Comparison of ENCODE assay signal across 10 cellular contexts in the genomic region with DNA sequence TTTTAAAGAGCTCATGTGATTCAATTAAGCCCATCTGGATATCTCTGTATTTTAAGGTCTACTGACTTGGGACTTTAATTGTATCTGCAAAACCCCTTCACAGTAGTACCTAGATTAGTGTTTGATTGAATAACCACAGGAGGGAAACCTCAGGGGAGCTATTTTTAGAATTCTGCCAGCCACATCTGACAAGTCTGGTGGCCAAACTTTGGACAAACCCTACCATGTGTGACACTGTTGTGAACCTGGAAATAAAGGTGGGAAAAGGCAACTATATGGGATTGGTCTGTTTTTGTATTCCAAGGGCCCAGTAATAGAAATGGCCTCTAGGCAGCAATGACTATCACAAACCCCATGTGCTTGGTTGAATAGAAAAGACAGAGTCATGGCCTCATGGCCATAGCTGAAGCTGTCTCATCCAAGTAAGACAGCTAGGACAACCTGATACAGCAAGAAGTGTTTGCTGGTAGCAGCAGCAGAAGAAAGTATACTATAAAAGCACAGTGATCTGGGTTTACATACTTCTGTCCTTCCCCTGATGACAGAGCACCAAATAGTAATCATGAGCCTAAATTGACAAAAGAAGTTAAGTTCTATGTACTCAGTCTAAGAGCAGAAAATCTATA.
DNase-seq lines count a peak whose midpoint lies in the region; ATAC-seq, FAIRE-seq and TF ChIP-seq lines count a peak whose summit lies in the region.
"Had no signal": no experiment of that assay in that cellular context is flagged by ENCODE, and none has a peak within 500 bp of the region (broad histone marks: within the 10 kb centered on the region; RNA-seq: fewer than 3 reads in every experiment).

No MANE protein-coding gene starts in this region.

- peak; percentile 61 to 64 for ATAC-seq in A549
- peak; percentile 54 for ATAC-seq in GM19452 (IDR thresholded peaks at IDR 0.05; ENCODE audit: unreplicated experiment)
- ATAC-seq in GM19395 (IDR thresholded peaks at IDR 0.05; ENCODE audit: unreplicated experiment) = no peak
- no peak for ATAC-seq in GM18517 (IDR thresholded peaks at IDR 0.05; ENCODE audit: unreplicated experiment)

- TF ChIP-seq POLR2A in A549 (IDR thresholded peaks at IDR 0.05; ENCODE audit: low read length) = no peak

- intact Hi-C loops in activated CD4-positive, alpha-beta T cell treated with anti-CD3 and anti-CD28 coated beads, Interleukin-2, amount 10 ng/mL, durations not matched to agents 24 days and 14 days (cut with micrococcal nuclease) = no loop called here

- H3K27me3 Mint-ChIP-seq in endodermal cell (ENCODE audit: insufficient read depth) = no peaks in the 10 kb centered on the region
- H3K27me3 Mint-ChIP-seq in activated CD4-positive, alpha-beta T cell treated with anti-CD3 and anti-CD28 coated beads, Interleukin-2, amount 10 ng/mL, durations not matched to agents 24 days and 14 days = no peaks in the 10 kb centered on the region

- H3K79me2 ChIP-seq in MM.1S (ENCODE audit: low read length) = no peaks in the 10 kb centered on the region

- no peaks in the 10 kb centered on the region for H4K20me1 ChIP-seq in MM.1S (ENCODE audit: insufficient read depth, low read length)

- no peaks in the 10 kb centered on the region for H3K27me3 ChIP-seq in MM.1S (replicated peaks; ENCODE audit: insufficient read depth, low read length)
- H3K27me3 ChIP-seq in endodermal cell (ENCODE audit: control insufficient read depth, insufficient read depth, low read length, poor library complexity, severe bottlenecking) = no peaks in the 10 kb centered on the region
- H3K27me3 ChIP-seq: MG63, tibial artery had no signal

- peaks cover 21% of the 10 kb centered on the region for H3K9me3 Mint-ChIP-seq in endodermal cell
- no peaks in the 10 kb centered on the region for H3K9me3 Mint-ChIP-seq in activated CD4-positive, alpha-beta T cell treated with anti-CD3 and anti-CD28 coated beads, Interleukin-2, amount 10 ng/mL, durations not matched to agents 24 days and 14 days

- peaks cover 39% of the 10 kb centered on the region for H3K36me3 Mint-ChIP-seq in endodermal cell (ENCODE audit: low read depth)
- no peaks in the 10 kb centered on the region for H3K36me3 Mint-ChIP-seq in activated CD4-positive, alpha-beta T cell treated with anti-CD3 and anti-CD28 coated beads, Interleukin-2, amount 10 ng/mL, durations not matched to agents 24 days and 14 days (ENCODE audit: low read depth)

- peak overlapping the region; percentile 55 for H3K27ac Mint-ChIP-seq in endodermal cell
- no peak overlapping the region for H3K27ac Mint-ChIP-seq in activated CD4-positive, alpha-beta T cell treated with anti-CD3 and anti-CD28 coated beads, Interleukin-2, amount 10 ng/mL, durations not matched to agents 24 days and 14 days

- DNase-seq in A549 (ENCODE audit: low read depth in 1 of 2, low spot score in 1 of 2) (peak in 1 of 2 experiments; percentile 36), MM.1S (peak; percentile 38), endodermal cell (no peak)
- DNase-seq in activated CD4-positive, alpha-beta T cell treated with anti-CD3 and anti-CD28 coated beads, Interleukin-2, amount 10 ng/mL, durations not matched to agents 24 days and 14 days = no peak
- DNase-seq in stimulated activated CD4-positive, alpha-beta T cell treated with anti-CD3 and anti-CD28 coated beads, Interleukin-4, amount 100 ng/mL, for 24 hours = no peak
- DNase-seq: tibial artery had no signal

- H3K9me3 ChIP-seq in A549 = no peaks in the 10 kb centered on the region
- H3K9me3 ChIP-seq in MM.1S (replicated peaks; ENCODE audit: insufficient read depth, low read length) = no peaks in the 10 kb centered on the region
- H3K9me3 ChIP-seq in endodermal cell (ENCODE audit: control insufficient read depth, low read length) = peaks cover 15% of the 10 kb centered on the region
- H3K9me3 ChIP-seq: tibial artery had no signal

- H3K4me1 ChIP-seq in A549 (peaks cover 64% of the 10 kb centered on the region), MM.1S (ENCODE audit: low read length) (peaks cover 13% of the 10 kb centered on the region), endodermal cell (ENCODE audit: control insufficient read depth, insufficient read depth, low read length) (no peaks in the 10 kb centered on the region)

- no peaks in the 10 kb centered on the region for H3K9me2 ChIP-seq in MM.1S (replicated peaks; ENCODE audit: insufficient read depth, low read length)

- no peak for TF ChIP-seq RAD21 in A549 (conservative IDR thresholded peaks at IDR 0.05 in 1 of 2, IDR thresholded peaks at IDR 0.05 in 1 of 2)

- H3K4me1 Mint-ChIP-seq in endodermal cell = peaks cover 17% of the 10 kb centered on the region
- peaks cover 9% of the 10 kb centered on the region for H3K4me1 Mint-ChIP-seq in activated CD4-positive, alpha-beta T cell treated with anti-CD3 and anti-CD28 coated beads, Interleukin-2, amount 10 ng/mL, durations not matched to agents 24 days and 14 days

- FAIRE-seq in A549 (lab: Jason Lieb, UNC) = no peak

- no peak overlapping the region for H3K9ac ChIP-seq in MM.1S (ENCODE audit: low read length)
- no peak overlapping the region for H3K9ac ChIP-seq in endodermal cell (ENCODE audit: extremely low read depth, low read length, poor library complexity, severe bottlenecking)

- no peaks in the 10 kb centered on the region for H3K36me3 ChIP-seq in MM.1S (replicated peaks; ENCODE audit: insufficient read depth, low read length)
- no peaks in the 10 kb centered on the region for H3K36me3 ChIP-seq in endodermal cell (ENCODE audit: control insufficient read depth, insufficient read depth, low read length)
- H3K36me3 ChIP-seq: MG63, tibial artery had no signal

- H3K4me3 ChIP-seq in A549 (0 out of 3 replicates have a peak overlapping the region, but pooled peaks have one; percentile 2), MM.1S (ENCODE audit: low read length) (no peak overlapping the region), endodermal cell (ENCODE audit: low read length) (no peak overlapping the region)
- H3K4me3 ChIP-seq: MG63, tibial artery had no signal

- H3F3A ChIP-seq in MM.1S (ENCODE audit: insufficient read depth, low read length) = no peaks in the 10 kb centered on the region

- H3K4me3 Mint-ChIP-seq in endodermal cell = no peak overlapping the region
- no peak overlapping the region for H3K4me3 Mint-ChIP-seq in activated CD4-positive, alpha-beta T cell treated with anti-CD3 and anti-CD28 coated beads, Interleukin-2, amount 10 ng/mL, durations not matched to agents 24 days and 14 days

- POLR2A ChIA-PET in A549 (lab: Yijun Ruan, JAX) = interaction anchor here (1.0 kb wide), 1 partner anchor 548 kb away, joined by 3 read pairs; no protein-coding TSS in a partner anchor

- TF ChIP-seq EP300 in A549 (IDR thresholded peaks at IDR 0.05) = no peak

- CTCF ChIA-PET in A549 (lab: Yijun Ruan, JAX) = interaction anchor here (0.7 to 4.1 kb wide), 6 partner anchors 9 to 247 kb away, joined by 3 to 19 read pairs (median 4); no protein-coding TSS in a partner anchor

- no peak overlapping the region for H2AFZ ChIP-seq in MM.1S (ENCODE audit: low read length)

- H3K27ac ChIP-seq in A549 (peak overlapping the region; percentile 88 to 96), MM.1S (ENCODE audit: low read length) (no peak overlapping the region), endodermal cell (ENCODE audit: low read depth, low read length) (no peak overlapping the region)
- H3K27ac ChIP-seq: tibial artery had no signal

- H3K4me2 ChIP-seq in A549 (peak overlapping the region; percentile 86), MM.1S (ENCODE audit: low read depth, low read length) (peak overlapping the region; percentile 25)

- TF ChIP-seq CTCF in A549 (IDR thresholded peaks at IDR 0.05) (no peak), MM.1S (IDR thresholded peaks at IDR 0.05; ENCODE audit: low read length) (no peak), endodermal cell (conservative IDR thresholded peaks at IDR 0.05) (no peak)

TF ChIP-seq in A549, 52 proteins besides CTCF, POLR2A, EP300 and RAD21 (continues in another document):
- TF ChIP-seq, protein P1, sequence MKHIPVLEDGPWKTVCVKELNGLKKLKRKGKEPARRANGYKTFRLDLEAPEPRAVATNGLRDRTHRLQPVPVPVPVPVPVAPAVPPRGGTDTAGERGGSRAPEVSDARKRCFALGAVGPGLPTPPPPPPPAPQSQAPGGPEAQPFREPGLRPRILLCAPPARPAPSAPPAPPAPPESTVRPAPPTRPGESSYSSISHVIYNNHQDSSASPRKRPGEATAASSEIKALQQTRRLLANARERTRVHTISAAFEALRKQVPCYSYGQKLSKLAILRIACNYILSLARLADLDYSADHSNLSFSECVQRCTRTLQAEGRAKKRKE (CRISPR knock-in tag; IDR thresholded peaks at IDR 0.05; ENCODE audit: low read depth) = no peak
- TF ChIP-seq POLR2AphosphoS2 (conservative IDR thresholded peaks at IDR 0.05; ENCODE audit: low read length) (no peak), EHMT2 (IDR thresholded peaks at IDR 0.05; ENCODE audit: low read depth) (no peak), ZNF302 (CRISPR knock-in tag; IDR thresholded peaks at IDR 0.05) (no peak), RCOR1 (IDR thresholded peaks at IDR 0.05; ENCODE audit: low read depth, low read length) (no peak), BHLHE40 (IDR thresholded peaks at IDR 0.05; ENCODE audit: low read depth, low read length) (no peak)
- TF ChIP-seq, protein P2, sequence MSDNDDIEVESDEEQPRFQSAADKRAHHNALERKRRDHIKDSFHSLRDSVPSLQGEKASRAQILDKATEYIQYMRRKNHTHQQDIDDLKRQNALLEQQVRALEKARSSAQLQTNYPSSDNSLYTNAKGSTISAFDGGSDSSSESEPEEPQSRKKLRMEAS (IDR thresholded peaks at IDR 0.05) = peak; percentile 31; the same call in 1 of the 2 replicates

Comparison
In these comparisons a context has a peak if more than half of its experiments do, and no peak if none do; other contexts are left out.
1. ATAC-seq: peak in A549 (2 of 2) and GM19452 (single experiment); none in GM19395 (single experiment) and GM18517 (single experiment).
2. H3K27ac ChIP-seq: peak in A549 (2 of 2); none in MM.1S (single experiment) and endodermal cell (single experiment).